ENCODE assay signal across 8 cellular contexts in the genomic region with DNA sequence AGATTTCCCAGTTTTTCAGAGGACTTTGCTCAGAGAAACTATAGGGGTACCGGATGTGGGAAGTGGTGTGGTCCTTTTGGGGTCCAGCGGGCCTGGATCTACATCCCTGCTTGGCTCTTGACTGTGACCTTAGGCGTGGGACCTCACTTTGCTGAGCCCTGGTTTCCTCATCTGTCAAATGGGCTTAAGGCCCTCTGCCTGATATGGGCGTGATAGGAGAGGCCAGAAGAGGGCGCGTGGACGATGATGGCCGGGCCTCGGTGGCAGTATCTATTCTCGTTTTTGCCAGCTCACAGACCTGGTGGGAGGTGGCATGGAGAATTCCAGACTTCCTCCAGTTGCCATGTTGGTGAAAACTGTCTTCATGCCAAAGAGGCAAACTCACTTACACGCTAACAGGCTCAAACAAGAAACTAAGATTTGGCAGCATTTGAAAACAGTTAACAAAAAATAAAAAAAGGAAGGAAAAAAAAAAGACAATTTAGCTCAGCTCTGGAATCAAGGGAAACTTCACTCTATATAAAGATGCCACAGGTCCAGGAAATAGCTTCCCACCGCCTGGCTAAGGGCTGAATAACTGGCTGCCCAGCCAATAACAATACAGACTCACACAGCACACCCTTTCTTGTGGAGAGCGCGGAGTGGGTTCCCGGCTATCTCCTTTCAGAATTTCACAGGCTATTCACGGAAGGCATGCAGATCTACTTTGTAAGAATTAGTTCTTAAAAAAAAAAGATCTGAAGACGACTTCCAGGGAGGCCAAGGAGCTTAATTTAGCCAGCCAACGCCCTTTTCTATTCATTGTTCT. TPM values are rescaled to one million over a fixed set of nuclear protein-coding genes. Genes with fewer than 3 reads are reported as not detected.
DNase-seq lines count a peak whose midpoint lies in the region; ATAC-seq and TF ChIP-seq lines count a peak whose summit lies in the region.

No MANE protein-coding gene starts in this region.

- H3K4me1 Mint-ChIP-seq in CD4-positive, alpha-beta memory T cell = peaks cover 2 to 20% (median 12%) of the 10 kb centered on the region in 4 donors
- peaks cover 32% of the 10 kb centered on the region for H3K4me1 Mint-ChIP-seq in endothelial cell (ENCODE audit: unreplicated experiment)

- intact Hi-C loops in CD4-positive, alpha-beta memory T cell (cut with micrococcal nuclease) = no loop called here
- intact Hi-C loops in PC-3 (cut with micrococcal nuclease) = loop anchor here (2.0 to 10.0 kb wide), 4 partner anchors 42 to 168 kb away; a partner anchor contains a TSS

- H3K27me3 Mint-ChIP-seq in CD4-positive, alpha-beta memory T cell = peaks cover 22 to 39% of the 10 kb centered on the region in 2 donors
- peaks cover 27% of the 10 kb centered on the region for H3K27me3 Mint-ChIP-seq in endothelial cell (ENCODE audit: unreplicated experiment)

- H3K9me2 ChIP-seq in PC-3 (replicated peaks; ENCODE audit: low read length) = no peaks in the 10 kb centered on the region

- POLR2A ChIA-PET in CD4-positive, alpha-beta memory T cell (lab: Charles Lee; ENCODE audit: partially characterized antibody) = no interaction called here
- POLR2A ChIA-PET in PC-3 (lab: Charles Lee; ENCODE audit: unreplicated experiment) = interaction anchor here (0.7 kb wide), 2 partner anchors 45 to 550 kb away, joined by 3 to 4 read pairs; no protein-coding TSS in a partner anchor

- H3K27ac Mint-ChIP-seq in CD4-positive, alpha-beta memory T cell = peak overlapping the region in 1 of 7 donors; percentile 1
- peak overlapping the region; percentile 95 for H3K27ac Mint-ChIP-seq in endothelial cell (ENCODE audit: unreplicated experiment)

- H3K4me2 ChIP-seq in PC-3 (ENCODE audit: low read length) = peak overlapping the region; percentile 93

- H3K4me3 ChIP-seq in CD4-positive, alpha-beta memory T cell (ENCODE audit: low read length in 2 of 2) = no peak overlapping the region
- H3K4me3 ChIP-seq in PC-3 (ENCODE audit: low read length) = no peak overlapping the region; the same call in 1 of the 2 replicates

- H2AFZ ChIP-seq in PC-3 (ENCODE audit: low read length) = no peak overlapping the region

- no TSS peak for BruUV-seq in PC-3 (replicated peaks; lab: Mats Ljungman, UMichigan)

- no peaks in the 10 kb centered on the region for H3K79me2 ChIP-seq in PC-3 (ENCODE audit: low read length)

- DNase-seq in CD4-positive, alpha-beta memory T cell = no peak
- DNase-seq in PC-3 = peak; percentile 22
- no peak for DNase-seq in endothelial cell (ENCODE audit: low spot score)
- DNase-seq in midbrain (lab: John Stamatoyannopoulos, UW) = peak; percentile 54
- no peak for DNase-seq in SKM-1 treated with dmso at 0.1 percent for 144 hours (lab: John Stamatoyannopoulos, UW; ENCODE audit: unreplicated experiment)

- H3K36me3 Mint-ChIP-seq in CD4-positive, alpha-beta memory T cell = no peaks in the 10 kb centered on the region
- no peaks in the 10 kb centered on the region for H3K36me3 Mint-ChIP-seq in endothelial cell (ENCODE audit: low read depth, unreplicated experiment)

- H3K36me3 ChIP-seq in CD4-positive, alpha-beta memory T cell (ENCODE audit: insufficient read depth, low read length) = no peaks in the 10 kb centered on the region
- no peaks in the 10 kb centered on the region for H3K36me3 ChIP-seq in PC-3 (ENCODE audit: low read depth, low read length)

- H3K9ac ChIP-seq in PC-3 (ENCODE audit: low read length) = no peak overlapping the region

- CTCF ChIA-PET in CD4-positive, alpha-beta memory T cell (lab: Charles Lee; ENCODE audit: partially characterized antibody) = interaction anchor here (0.5 to 2.6 kb wide), 14 partner anchors 8 to 396 kb away, joined by 3 to 18 read pairs (median 3); no protein-coding TSS in a partner anchor
- CTCF ChIA-PET in PC-3 (lab: Charles Lee) = no interaction called here

- H3K27me3 ChIP-seq in CD4-positive, alpha-beta memory T cell (ENCODE audit: insufficient read depth, low read length) = peaks cover 5% of the 10 kb centered on the region
- H3K27me3 ChIP-seq in PC-3 (ENCODE audit: low read length) = no peaks in the 10 kb centered on the region

- peak overlapping the region; percentile 22 to 74 (median 60) for H3K4me3 Mint-ChIP-seq in CD4-positive, alpha-beta memory T cell
- peak overlapping the region; percentile 93 for H3K4me3 Mint-ChIP-seq in endothelial cell (ENCODE audit: unreplicated experiment)

- TF ChIP-seq CTCF in PC-3 (conservative IDR thresholded peaks at IDR 0.05; ENCODE audit: low read depth, low read length) = peak; percentile 26; the same call in 1 of the 2 replicates
- TF ChIP-seq CTCF in endothelial cell (IDR thresholded peaks at IDR 0.05; ENCODE audit: unreplicated experiment) = no peak

- peaks cover 11% of the 10 kb centered on the region for H3K4me1 ChIP-seq in CD4-positive, alpha-beta memory T cell (ENCODE audit: insufficient read depth, low read length)
- peaks cover 34% of the 10 kb centered on the region for H3K4me1 ChIP-seq in PC-3 (ENCODE audit: insufficient read depth, low read length)

- no peaks in the 10 kb centered on the region for H3K9me3 ChIP-seq in CD4-positive, alpha-beta memory T cell (ENCODE audit: control insufficient read depth in 1 of 2, low read length in 2 of 2)
- H3K9me3 ChIP-seq in PC-3 (ENCODE audit: low read length) = no peaks in the 10 kb centered on the region

- no peak for ATAC-seq in PC-3
- no peak for ATAC-seq in GM18519 (IDR thresholded peaks at IDR 0.05; ENCODE audit: low FRiP score, unreplicated experiment)
- ATAC-seq in GM21737 (IDR thresholded peaks at IDR 0.05; ENCODE audit: unreplicated experiment) = no peak
- no peak for ATAC-seq in HG03097 (IDR thresholded peaks at IDR 0.05; ENCODE audit: low FRiP score, unreplicated experiment)

- H4K20me1 ChIP-seq in PC-3 (ENCODE audit: low read length) = no peaks in the 10 kb centered on the region

- no peak overlapping the region for H3K27ac ChIP-seq in CD4-positive, alpha-beta memory T cell (ENCODE audit: low read depth, low read length)
- no peak overlapping the region for H3K27ac ChIP-seq in PC-3 (ENCODE audit: low read length)

- H3K9me3 Mint-ChIP-seq in CD4-positive, alpha-beta memory T cell = peaks cover 0 to 3% (median 0%) of the 10 kb centered on the region in 8 donors
- H3K9me3 Mint-ChIP-seq in endothelial cell (ENCODE audit: unreplicated experiment) = no peaks in the 10 kb centered on the region

- no peaks in the 10 kb centered on the region for H3F3A ChIP-seq in PC-3 (ENCODE audit: low read length, unreplicated experiment)

RNA-seq across cellular contexts. Expression of a gene that starts 1.7 kb away (rescaled TPM):
- total RNA-seq in CD4-positive, alpha-beta memory T cell = under 1 TPM; 0.19 to 0.38 TPM
- polyA plus RNA-seq in CD4-positive, alpha-beta memory T cell = not detected
- total RNA-seq in PC-3 (2014; rRNA removed) (8.9 and 9.8 TPM in 2 replicates), endothelial cell (ENCODE audit: unreplicated experiment) (74.1 TPM)

Comparison
In these comparisons a context has a peak if more than half of its experiments do, and no peak if none do; other contexts are left out.
1. DNase-seq: peak in PC-3 (single experiment) and midbrain (single experiment); none in CD4-positive, alpha-beta memory T cell (0 of 5), endothelial cell (single experiment) and SKM-1 treated with dmso at 0.1 percent for 144 hours (single experiment).